16 cellular contexts compared by ENCODE assay signal in genomic region chr17:57889252-57889651, GRCh38. TPM values are rescaled to one million over a fixed set of nuclear protein-coding genes. Genes with fewer than 3 reads are reported as not detected.
A peak's percentile ranks its signal among the peaks of the same experiment; 100 is the strongest.
DNase-seq lines count a peak whose midpoint lies in the region; ATAC-seq and TF ChIP-seq lines count a peak whose summit lies in the region.
"Had no signal": no experiment of that assay in that cellular context is flagged by ENCODE, and none has a peak within 500 bp of the region (broad histone marks: within the 10 kb centered on the region; RNA-seq: fewer than 3 reads in every experiment).

No MANE protein-coding gene starts in this region.

- H3K27ac ChIP-seq in breast epithelium (peak overlapping the region; percentile 92 to 95), muscle layer of colon (ENCODE audit: low read depth, low read length) (peak overlapping the region; percentile 99), thoracic aorta (peak overlapping the region; percentile 93 to 100), ovary (peak overlapping the region in 1 of 2 donors; percentile 73)

- WGBS in ovary, 3 donors = 94 to 100% (median 100%) methylated on average over 2 of the region's 2 CpGs

- peaks cover 0 to 35% of the 10 kb centered on the region in 2 donors for H3K4me1 ChIP-seq in breast epithelium
- H3K4me1 ChIP-seq in muscle layer of colon (ENCODE audit: insufficient read depth, low read length) = peaks cover 74% of the 10 kb centered on the region
- peaks cover 44 to 64% of the 10 kb centered on the region in 2 donors for H3K4me1 ChIP-seq in thoracic aorta (ENCODE audit: control insufficient read depth in 1 of 2, low read depth in 2 of 2)
- H3K4me1 ChIP-seq in ovary (ENCODE audit: insufficient read depth) = peaks cover 37% of the 10 kb centered on the region

- H3K27ac Mint-ChIP-seq in HFFc6 = peak overlapping the region; percentile 99
- no peak overlapping the region for H3K27ac Mint-ChIP-seq in activated T-helper 17 cell treated with anti-CD3 and anti-CD28 coated beads, Interleukin-2, amount 50 U/mL, for 72 hours
- H3K27ac Mint-ChIP-seq in T-cell = no peak overlapping the region
- H3K27ac Mint-ChIP-seq: effector memory CD8-positive, alpha-beta T cell had no signal

- no peak for TF ChIP-seq CTCF in HFFc6 (IDR thresholded peaks at IDR 0.05)
- no peak for TF ChIP-seq CTCF in breast epithelium (IDR thresholded peaks at IDR 0.05)
- no peak for TF ChIP-seq CTCF in thoracic aorta (IDR thresholded peaks at IDR 0.05)
- no peak for TF ChIP-seq CTCF in ovary (IDR thresholded peaks at IDR 0.05)

- H3K27me3 ChIP-seq in breast epithelium (no peaks in the 10 kb centered on the region), muscle layer of colon (ENCODE audit: control insufficient read depth in 1 of 2, insufficient read depth in 2 of 2, low read length in 2 of 2) (no peaks in the 10 kb centered on the region), thoracic aorta (replicated peaks; ENCODE audit: insufficient read depth) (no peaks in the 10 kb centered on the region), ovary (no peaks in the 10 kb centered on the region)

- ATAC-seq in thoracic aorta (ENCODE audit: insufficient number of reproducible peaks, low FRiP score, low read depth) (no peak), T-cell (replicated peaks in 1 of 4) (no peak)
- no peak for ATAC-seq in activated T-helper 17 cell treated with anti-CD3 and anti-CD28 coated beads, Interleukin-2, amount 50 U/mL, for 72 hours (replicated peaks)
- ATAC-seq: effector memory CD8-positive, alpha-beta T cell had no signal

- peaks cover 14% of the 10 kb centered on the region for H3K36me3 Mint-ChIP-seq in HFFc6 (ENCODE audit: low read depth)
- H3K36me3 Mint-ChIP-seq in activated T-helper 17 cell treated with anti-CD3 and anti-CD28 coated beads, Interleukin-2, amount 50 U/mL, for 72 hours (ENCODE audit: low read depth) = no peaks in the 10 kb centered on the region
- no peaks in the 10 kb centered on the region for H3K36me3 Mint-ChIP-seq in T-cell

- intact Hi-C loops in breast epithelium (cut with DNase I; ENCODE audit: low total_unique reads) (no loop called here), ovary (cut with DNase I) (loop anchor here in 1 of 4 donors (10.0 kb wide), 1 partner anchor 46 kb away; no protein-coding TSS in a partner anchor)

- no peak for TF ChIP-seq EP300 in ovary (IDR thresholded peaks at IDR 0.05)

- H3K4me3 Mint-ChIP-seq in HFFc6 = no peak overlapping the region
- H3K4me3 Mint-ChIP-seq in activated T-helper 17 cell treated with anti-CD3 and anti-CD28 coated beads, Interleukin-2, amount 50 U/mL, for 72 hours = no peak overlapping the region
- H3K4me3 Mint-ChIP-seq in T-cell = no peak overlapping the region
- H3K4me3 Mint-ChIP-seq: effector memory CD8-positive, alpha-beta T cell had no signal

- CTCF ChIA-PET in T-cell (lab: Charles Lee) = no interaction called here

- H3K27me3 Mint-ChIP-seq in HFFc6 (ENCODE audit: insufficient read depth) (peaks cover 6% of the 10 kb centered on the region), T-cell (peaks cover 0 to 6% of the 10 kb centered on the region in 2 donors)
- no peaks in the 10 kb centered on the region for H3K27me3 Mint-ChIP-seq in activated T-helper 17 cell treated with anti-CD3 and anti-CD28 coated beads, Interleukin-2, amount 50 U/mL, for 72 hours

- no peaks in the 10 kb centered on the region for H3K9me3 ChIP-seq in breast epithelium
- no peaks in the 10 kb centered on the region for H3K9me3 ChIP-seq in muscle layer of colon (ENCODE audit: low read length)
- no peaks in the 10 kb centered on the region for H3K9me3 ChIP-seq in thoracic aorta
- H3K9me3 ChIP-seq in ovary = no peaks in the 10 kb centered on the region

- POLR2A ChIA-PET in T-cell (lab: Charles Lee) = no interaction called here

- peak overlapping the region; percentile 65 for H3K9ac ChIP-seq in muscle layer of colon (ENCODE audit: low read length)

- no peaks in the 10 kb centered on the region for H3K9me3 Mint-ChIP-seq in HFFc6
- no peaks in the 10 kb centered on the region for H3K9me3 Mint-ChIP-seq in activated T-helper 17 cell treated with anti-CD3 and anti-CD28 coated beads, Interleukin-2, amount 50 U/mL, for 72 hours
- H3K9me3 Mint-ChIP-seq in T-cell = no peaks in the 10 kb centered on the region
- H3K9me3 Mint-ChIP-seq: effector memory CD8-positive, alpha-beta T cell had no signal

- peaks cover 63% of the 10 kb centered on the region for H3K4me1 Mint-ChIP-seq in HFFc6 (ENCODE audit: low read depth)
- no peaks in the 10 kb centered on the region for H3K4me1 Mint-ChIP-seq in activated T-helper 17 cell treated with anti-CD3 and anti-CD28 coated beads, Interleukin-2, amount 50 U/mL, for 72 hours
- peaks cover 3 to 9% (median 6%) of the 10 kb centered on the region in 3 donors for H3K4me1 Mint-ChIP-seq in T-cell

- no peak for TF ChIP-seq POLR2A in breast epithelium (IDR thresholded peaks at IDR 0.05)
- TF ChIP-seq POLR2A in ovary (IDR thresholded peaks at IDR 0.05) = no peak

- H3K36me3 ChIP-seq in breast epithelium (no peaks in the 10 kb centered on the region), muscle layer of colon (ENCODE audit: insufficient read depth, low read length) (peaks cover 10% of the 10 kb centered on the region), thoracic aorta (peaks cover 8% of the 10 kb centered on the region), ovary (no peaks in the 10 kb centered on the region)

- DNase-seq in HFFc6 (no peak), breast epithelium (ENCODE audit: low spot score in 2 of 2) (no peak), thoracic aorta (ENCODE audit: low spot score) (no peak), ovary (no peak), T-cell (no peak)
- DNase-seq: activated CD8-positive, alpha-beta memory T cell treated with anti-CD3 and anti-CD28 coated beads for 24 hours; activated gamma-delta T cell; C1 segment of cervical spinal cord; DMS53; effector memory CD8-positive, alpha-beta T cell; midbrain; NCI-H1694; NCI-H510A; trophoblast cell had no signal

- H3K4me3 ChIP-seq in breast epithelium (no peak overlapping the region), muscle layer of colon (ENCODE audit: low read depth in 1 of 2, low read length in 2 of 2) (peak overlapping the region in 1 of 2 donors; percentile 4), thoracic aorta (no peak overlapping the region), ovary (no peak overlapping the region)

RNA-seq across cellular contexts. Expression of gene MRPS23, which starts 39.4 kb away (rescaled TPM):
- 10 to 100 TPM; 47.0 to 62.5 (median 56.4) TPM for total RNA-seq in HFFc6 (2021; fragmentation: NEBNext Ultra II Directional; extraction: Animal tissue kit (Norgen Biotek cat#: 25700))
- total RNA-seq in breast epithelium (10 to 100 TPM in 1 of 3 donors, 1 to 10 TPM in 2; 7.5 to 10.7 (median 8.2) TPM), thoracic aorta (10 to 100 TPM; 16.2 to 16.6 TPM), ovary (10 to 100 TPM; 12.2 to 37.9 (median 31.2) TPM), T-cell (10 to 100 TPM; 13.3 to 32.3 (median 25.2) TPM)
- 10 to 100 TPM; 23.4 to 26.2 TPM for polyA plus RNA-seq in ovary
- total RNA-seq in activated T-helper 17 cell treated with anti-CD3 and anti-CD28 coated beads, Interleukin-2, amount 50 U/mL, for 72 hours = 10 to 100 TPM; 27.5 to 48.5 TPM
